11 cellular contexts compared by ENCODE assay signal in genomic region chrX:129981207-129981553, GRCh38. TPM values are rescaled to one million over a fixed set of nuclear protein-coding genes. Genes with fewer than 3 reads are reported as not detected.
DNase-seq lines count a peak whose midpoint lies in the region; ATAC-seq and TF ChIP-seq lines count a peak whose summit lies in the region.
"Had no signal": no experiment of that assay in that cellular context is flagged by ENCODE, and none has a peak within 500 bp of the region (broad histone marks: within the 10 kb centered on the region; RNA-seq: fewer than 3 reads in every experiment).

No MANE protein-coding gene starts in this region.

- CTCF ChIA-PET in activated CD4-positive, alpha-beta T cell treated with anti-CD3 and anti-CD28 coated beads, Interleukin-2, amount 10 ng/mL, durations not matched to agents 7 days and 5 days (lab: Charles Lee) = interaction anchor here (0.6 to 1.0 kb wide), 2 partner anchors 14 to 55 kb away, joined by 3 read pairs; no protein-coding TSS in a partner anchor

- H3K36me3 ChIP-seq in heart left ventricle = no peaks in the 10 kb centered on the region
- no peaks in the 10 kb centered on the region for H3K36me3 ChIP-seq in uterus

- H3K27ac ChIP-seq in heart left ventricle (peak overlapping the region in 10 of 12 donors; percentile 39 to 87 (median 73)), layer of hippocampus (ENCODE audit: low read depth, low read length) (peak overlapping the region; percentile 10), uterus (peak overlapping the region; percentile 80 to 90)

- POLR2A ChIA-PET in activated CD4-positive, alpha-beta T cell treated with anti-CD3 and anti-CD28 coated beads, Interleukin-2, amount 10 ng/mL, durations not matched to agents 7 days and 5 days (lab: Charles Lee) = no interaction called here

- H3K27me3 Mint-ChIP-seq in activated T-helper 1 cell treated with anti-CD3 and anti-CD28 coated beads, Interleukin-12 subunit alpha, Interleukin-12 subunit beta, Interleukin-2, Interleukin-4 antibody, amounts not matched to agents 30 ng/mL and 10 ng/mL and 1 ng/mL, durations not matched to agents 14 hours and 24 hours and 36 hours (ENCODE audit: insufficient read depth) = peaks cover 13% of the 10 kb centered on the region
- peaks cover 17% of the 10 kb centered on the region for H3K27me3 Mint-ChIP-seq in activated CD4-positive, alpha-beta T cell treated with anti-CD3 and anti-CD28 coated beads, Interleukin-2, amount 10 ng/mL, durations not matched to agents 7 days and 5 days

- H3K4me3 Mint-ChIP-seq in activated T-helper 1 cell treated with anti-CD3 and anti-CD28 coated beads, Interleukin-12 subunit alpha, Interleukin-12 subunit beta, Interleukin-2, Interleukin-4 antibody, amounts not matched to agents 30 ng/mL and 10 ng/mL and 1 ng/mL, durations not matched to agents 14 hours and 24 hours and 36 hours = peak overlapping the region; percentile 81
- no peak overlapping the region for H3K4me3 Mint-ChIP-seq in activated CD4-positive, alpha-beta T cell treated with anti-CD3 and anti-CD28 coated beads, Interleukin-2, amount 10 ng/mL, durations not matched to agents 7 days and 5 days
- H3K4me3 Mint-ChIP-seq: T-helper 1 cell treated with Interleukin-12 subunit alpha and Interleukin-12 subunit beta and Interleukin-4 antibody, amounts not matched to agents 30 μg/mL and 1 μg/mL, for 36 hours had no signal

- no peaks in the 10 kb centered on the region for H3K27me3 ChIP-seq in heart left ventricle
- no peaks in the 10 kb centered on the region for H3K27me3 ChIP-seq in layer of hippocampus (ENCODE audit: control insufficient read depth, insufficient read depth, low read length)
- no peaks in the 10 kb centered on the region for H3K27me3 ChIP-seq in uterus

- H3K4me1 ChIP-seq in heart left ventricle (peaks cover 0 to 7% (median 0%) of the 10 kb centered on the region in 12 donors), uterus (no peaks in the 10 kb centered on the region)

- H3K4me3 ChIP-seq in heart left ventricle = peak overlapping the region in 3 of 12 donors; percentile 48 to 60 (median 59)
- H3K4me3 ChIP-seq in uterus = no peak overlapping the region

- ATAC-seq in heart left ventricle = no peak
- no peak for ATAC-seq in Right ventricle myocardium inferior
- ATAC-seq in GM19397 (IDR thresholded peaks at IDR 0.05; ENCODE audit: unreplicated experiment) = no peak

- no peak for TF ChIP-seq CTCF in heart left ventricle (IDR thresholded peaks at IDR 0.05)
- TF ChIP-seq CTCF in uterus (IDR thresholded peaks at IDR 0.05) = no peak

- DNase-seq in heart left ventricle (peak in 1 of 5 donors; percentile 17), Right ventricle myocardium inferior (ENCODE audit: missing footprints) (no peak), uterus (no peak), A172 (ENCODE audit: low spot score) (no peak)
- no peak for DNase-seq in activated T-helper 1 cell treated with anti-CD3 and anti-CD28 coated beads, Interleukin-12 subunit alpha, Interleukin-12 subunit beta, Interleukin-2, Interleukin-4 antibody, amounts not matched to agents 30 ng/mL and 10 ng/mL and 1 ng/mL, durations not matched to agents 14 hours and 24 hours and 36 hours (ENCODE audit: low spot score)
- DNase-seq in activated CD4-positive, alpha-beta T cell treated with anti-CD3 and anti-CD28 coated beads, Interleukin-2, amount 10 ng/mL, durations not matched to agents 7 days and 5 days = no peak
- DNase-seq: activated gamma-delta T cell treated with Interleukin-2 at 50 U/mL for 16 hours, NCI-H1694 treated with DMSO at 0.1 percent for 48 hours had no signal

- no peaks in the 10 kb centered on the region for H3K9me3 Mint-ChIP-seq in activated T-helper 1 cell treated with anti-CD3 and anti-CD28 coated beads, Interleukin-12 subunit alpha, Interleukin-12 subunit beta, Interleukin-2, Interleukin-4 antibody, amounts not matched to agents 30 ng/mL and 10 ng/mL and 1 ng/mL, durations not matched to agents 14 hours and 24 hours and 36 hours
- H3K9me3 Mint-ChIP-seq in activated CD4-positive, alpha-beta T cell treated with anti-CD3 and anti-CD28 coated beads, Interleukin-2, amount 10 ng/mL, durations not matched to agents 7 days and 5 days = no peaks in the 10 kb centered on the region
- H3K9me3 Mint-ChIP-seq: T-helper 1 cell treated with Interleukin-12 subunit alpha and Interleukin-12 subunit beta and Interleukin-4 antibody, amounts not matched to agents 30 μg/mL and 1 μg/mL, for 36 hours had no signal

- peaks cover 16% of the 10 kb centered on the region for H3K4me1 Mint-ChIP-seq in activated T-helper 1 cell treated with anti-CD3 and anti-CD28 coated beads, Interleukin-12 subunit alpha, Interleukin-12 subunit beta, Interleukin-2, Interleukin-4 antibody, amounts not matched to agents 30 ng/mL and 10 ng/mL and 1 ng/mL, durations not matched to agents 14 hours and 24 hours and 36 hours (ENCODE audit: low read depth)
- H3K4me1 Mint-ChIP-seq in activated CD4-positive, alpha-beta T cell treated with anti-CD3 and anti-CD28 coated beads, Interleukin-2, amount 10 ng/mL, durations not matched to agents 7 days and 5 days = peaks cover 22% of the 10 kb centered on the region

- H3K9me3 ChIP-seq in heart left ventricle (no peaks in the 10 kb centered on the region), uterus (no peaks in the 10 kb centered on the region)

- TF ChIP-seq POLR2A in heart left ventricle (IDR thresholded peaks at IDR 0.05) (no peak), uterus (IDR thresholded peaks at IDR 0.05) (no peak)

- intact Hi-C loops in heart left ventricle (cut with DNase I) (loop anchor here in 7 of 10 donors (2.0 to 10.0 kb wide), 4 partner anchors 41 to 84 kb away; no protein-coding TSS in a partner anchor), Right ventricle myocardium inferior (cut with DNase I) (loop anchor here (5.0 to 10.0 kb wide), 2 partner anchors 41 to 136 kb away; partner anchors contain the start of gene ZDHHC9), uterus (cut with DNase I; ENCODE audit: low total_unique reads) (loop anchor here (10.0 kb wide), 1 partner anchor 46 kb away; no protein-coding TSS in a partner anchor)
- intact Hi-C loops in activated T-helper 1 cell treated with anti-CD3 and anti-CD28 coated beads, Interleukin-12 subunit alpha, Interleukin-12 subunit beta, Interleukin-2, Interleukin-4 antibody, amounts not matched to agents 30 ng/mL and 10 ng/mL and 1 ng/mL, durations not matched to agents 14 hours and 24 hours and 36 hours (cut with micrococcal nuclease) = loop anchor here (5.0 kb wide), 5 partner anchors 139 to 921 kb away; partner anchors contain the start of genes ENOX2, RBMX2, ZDHHC9 and ZNF280C

- H3K36me3 Mint-ChIP-seq in activated T-helper 1 cell treated with anti-CD3 and anti-CD28 coated beads, Interleukin-12 subunit alpha, Interleukin-12 subunit beta, Interleukin-2, Interleukin-4 antibody, amounts not matched to agents 30 ng/mL and 10 ng/mL and 1 ng/mL, durations not matched to agents 14 hours and 24 hours and 36 hours (ENCODE audit: low read depth) = peaks cover 4% of the 10 kb centered on the region
- no peaks in the 10 kb centered on the region for H3K36me3 Mint-ChIP-seq in activated CD4-positive, alpha-beta T cell treated with anti-CD3 and anti-CD28 coated beads, Interleukin-2, amount 10 ng/mL, durations not matched to agents 7 days and 5 days (ENCODE audit: low read depth)

- H3K27ac Mint-ChIP-seq in activated T-helper 1 cell treated with anti-CD3 and anti-CD28 coated beads, Interleukin-12 subunit alpha, Interleukin-12 subunit beta, Interleukin-2, Interleukin-4 antibody, amounts not matched to agents 30 ng/mL and 10 ng/mL and 1 ng/mL, durations not matched to agents 14 hours and 24 hours and 36 hours = no peak overlapping the region
- H3K27ac Mint-ChIP-seq in activated CD4-positive, alpha-beta T cell treated with anti-CD3 and anti-CD28 coated beads, Interleukin-2, amount 10 ng/mL, durations not matched to agents 7 days and 5 days = no peak overlapping the region
- H3K27ac Mint-ChIP-seq: T-helper 1 cell treated with Interleukin-12 subunit alpha and Interleukin-12 subunit beta and Interleukin-4 antibody, amounts not matched to agents 30 μg/mL and 1 μg/mL, for 36 hours had no signal

- 0 to 44% (median 19%) methylated on average over 17 of the region's 17 CpGs for WGBS in heart left ventricle, 4 donors

RNA-seq across cellular contexts. Expression of gene BCORL1, which starts 1.3 kb away (rescaled TPM):
- total RNA-seq in heart left ventricle (10 to 100 TPM in 2 of 9 donors, 1 to 10 TPM in 7; 5.3 to 11.0 (median 9.0) TPM), Right ventricle myocardium inferior (11.3 TPM), uterus (10 to 100 TPM in 1 of 4 donors, 1 to 10 TPM in 2, under 1 TPM in 1; 0.26 to 50.8 (median 4.3) TPM)
- 1 to 10 TPM; 3.3 to 7.5 TPM for polyA plus RNA-seq in heart left ventricle
- 8.8 and 9.3 TPM in 2 replicates for total RNA-seq in activated T-helper 1 cell treated with anti-CD3 and anti-CD28 coated beads, Interleukin-12 subunit alpha, Interleukin-12 subunit beta, Interleukin-2, Interleukin-4 antibody, amounts not matched to agents 30 ng/mL and 10 ng/mL and 1 ng/mL, durations not matched to agents 14 hours and 24 hours and 36 hours
- total RNA-seq in A172 (2014; rRNA removed; shearing (Covaris generic)) = 0.48 and 0.74 TPM in 2 replicates
- total RNA-seq in activated CD4-positive, alpha-beta T cell treated with anti-CD3 and anti-CD28 coated beads, Interleukin-2, amount 10 ng/mL, durations not matched to agents 7 days and 5 days = 1 to 10 TPM; 4.0 to 4.5 TPM

Comparison
In these comparisons a context has a peak if more than half of its experiments do, and no peak if none do; other contexts are left out.
1. H3K27ac ChIP-seq: peak in every context shown above with its lines; median percentile 85 in uterus; 73 in heart left ventricle; 10 in layer of hippocampus.